ENCODE assay signal across 10 cellular contexts in genomic region chr3:171285287-171285686, GRCh38.
DNase-seq lines count a peak whose midpoint lies in the region; ATAC-seq and TF ChIP-seq lines count a peak whose summit lies in the region.
"Had no signal": no experiment of that assay in that cellular context is flagged by ENCODE, and none has a peak within 500 bp of the region (broad histone marks: within the 10 kb centered on the region; RNA-seq: fewer than 3 reads in every experiment).

No MANE protein-coding gene starts in this region.

- ATAC-seq in GM21360 (IDR thresholded peaks at IDR 0.05; ENCODE audit: unreplicated experiment) (peak; percentile 35), HG03565 (IDR thresholded peaks at IDR 0.05; ENCODE audit: unreplicated experiment) (peak; percentile 23), omental fat pad (ENCODE audit: low FRiP score) (no peak), WTC11 (no peak), heart right ventricle (no peak)

- H3K36me3 Mint-ChIP-seq in WTC11 = peaks cover 3% of the 10 kb centered on the region; the same call in 1 of the 2 replicates

- H3K27me3 ChIP-seq in esophagus muscularis mucosa (no peaks in the 10 kb centered on the region), heart right ventricle (no peaks in the 10 kb centered on the region)

- TF ChIP-seq EP300 in esophagus muscularis mucosa (IDR thresholded peaks at IDR 0.05) = no peak

- no peak overlapping the region for H3K27ac Mint-ChIP-seq in WTC11

- TF ChIP-seq CTCF in esophagus muscularis mucosa (IDR thresholded peaks at IDR 0.05) (no peak), omental fat pad (IDR thresholded peaks at IDR 0.05) (no peak), WTC11 (IDR thresholded peaks at IDR 0.05) (no peak), heart right ventricle (IDR thresholded peaks at IDR 0.05) (no peak)

- no peaks in the 10 kb centered on the region; the same call in 1 of the 2 replicates for H3K27me3 Mint-ChIP-seq in WTC11 (ENCODE audit: low read depth)
- H3K27me3 Mint-ChIP-seq: activated naive CD4-positive, alpha-beta T cell treated with anti-CD3 and anti-CD28 coated beads, Interleukin-2, amount 10 ng/mL, durations not matched to agents 7 days and 5 days; CD8-positive, alpha-beta memory T cell had no signal

- peak overlapping the region; percentile 66 to 79 (median 76) for H3K27ac ChIP-seq in esophagus muscularis mucosa (replicated peaks in 1 of 4)
- H3K27ac ChIP-seq in heart right ventricle = peak overlapping the region in 5 of 10 donors; percentile 29 to 84 (median 73)

- CTCF ChIA-PET in WTC11 (lab: Charles Lee) = interaction anchor here (1.2 to 1.6 kb wide), 2 partner anchors 12 to 168 kb away, joined by 3 to 5 read pairs; no protein-coding TSS in a partner anchor

- peaks cover 20% of the 10 kb centered on the region for H3K4me1 Mint-ChIP-seq in WTC11

- POLR2A ChIA-PET in WTC11 (lab: Charles Lee) = no interaction called here

- intact Hi-C loops in esophagus muscularis mucosa (cut with DNase I) = no loop called here
- intact Hi-C loops in heart right ventricle (cut with DNase I) = no loop called here

- H3K9me3 Mint-ChIP-seq in WTC11 = no peaks in the 10 kb centered on the region
- H3K9me3 Mint-ChIP-seq: activated naive CD4-positive, alpha-beta T cell treated with anti-CD3 and anti-CD28 coated beads, Interleukin-2, amount 10 ng/mL, durations not matched to agents 7 days and 5 days; CD8-positive, alpha-beta memory T cell had no signal

- H3K36me3 ChIP-seq in esophagus muscularis mucosa (no peaks in the 10 kb centered on the region), heart right ventricle (no peaks in the 10 kb centered on the region)

- H3K9me3 ChIP-seq in esophagus muscularis mucosa = no peaks in the 10 kb centered on the region
- no peaks in the 10 kb centered on the region for H3K9me3 ChIP-seq in heart right ventricle

- 31% methylated on average over 2 of the region's 2 CpGs for WGBS in esophagus muscularis mucosa
- 50 to 57% methylated on average over 2 of the region's 2 CpGs for WGBS in heart right ventricle, 2 donors

- H3K4me3 ChIP-seq in esophagus muscularis mucosa = no peak overlapping the region
- H3K4me3 ChIP-seq in heart right ventricle = no peak overlapping the region

- peaks cover 35 to 76% (median 58%) of the 10 kb centered on the region in 4 donors for H3K4me1 ChIP-seq in esophagus muscularis mucosa
- peaks cover 6 to 56% (median 43%) of the 10 kb centered on the region in 9 donors for H3K4me1 ChIP-seq in heart right ventricle

- H3K4me3 Mint-ChIP-seq in WTC11 = no peak overlapping the region
- H3K4me3 Mint-ChIP-seq: activated naive CD4-positive, alpha-beta T cell treated with anti-CD3 and anti-CD28 coated beads, Interleukin-2, amount 10 ng/mL, durations not matched to agents 7 days and 5 days had no signal

- no peak for TF ChIP-seq POLR2A in esophagus muscularis mucosa (IDR thresholded peaks at IDR 0.05; ENCODE audit: low read depth)

- DNase-seq in Daoy (ENCODE audit: low read depth) (peak; percentile 24), esophagus muscularis mucosa (ENCODE audit: extremely low spot score) (no peak), omental fat pad (ENCODE audit: low spot score) (no peak), occipital lobe (lab: John Stamatoyannopoulos, UW) (no peak), WTC11 (ENCODE audit: low spot score) (no peak), heart right ventricle (no peak)
- DNase-seq: activated naive CD4-positive, alpha-beta T cell treated with anti-CD3 and anti-CD28 coated beads, Interleukin-2, amount 10 ng/mL, durations not matched to agents 7 days and 5 days; CD8-positive, alpha-beta memory T cell had no signal

TF ChIP-seq in WTC11, 78 proteins besides CTCF, POLR2A, EP300 and RAD21:
- no peak for TF ChIP-seq NFYB (CRISPR knock-in tag; conservative IDR thresholded peaks at IDR 0.05; ENCODE audit: low read depth)
- TF ChIP-seq JUN (CRISPR knock-in tag; IDR thresholded peaks at IDR 0.05) = no peak
- no peak for TF ChIP-seq ZBTB21 (CRISPR knock-in tag; IDR thresholded peaks at IDR 0.05; ENCODE audit: borderline replicate concordance)
- TF ChIP-seq NFE2L1 (CRISPR knock-in tag; IDR thresholded peaks at IDR 0.05) = no peak
- TF ChIP-seq, protein P1, sequence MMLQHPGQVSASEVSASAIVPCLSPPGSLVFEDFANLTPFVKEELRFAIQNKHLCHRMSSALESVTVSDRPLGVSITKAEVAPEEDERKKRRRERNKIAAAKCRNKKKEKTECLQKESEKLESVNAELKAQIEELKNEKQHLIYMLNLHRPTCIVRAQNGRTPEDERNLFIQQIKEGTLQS (CRISPR knock-in tag; conservative IDR thresholded peaks at IDR 0.05) = no peak
- no peak for TF ChIP-seq SMAD3 (CRISPR knock-in tag; IDR thresholded peaks at IDR 0.05; ENCODE audit: borderline replicate concordance)
- no peak for TF ChIP-seq MYBL2 (CRISPR knock-in tag; IDR thresholded peaks at IDR 0.05)
- no peak for TF ChIP-seq ZSCAN18 (CRISPR knock-in tag; IDR thresholded peaks at IDR 0.05)
- no peak for TF ChIP-seq ZNF512 (CRISPR knock-in tag; IDR thresholded peaks at IDR 0.05; ENCODE audit: borderline replicate concordance)
- TF ChIP-seq, protein P2, sequence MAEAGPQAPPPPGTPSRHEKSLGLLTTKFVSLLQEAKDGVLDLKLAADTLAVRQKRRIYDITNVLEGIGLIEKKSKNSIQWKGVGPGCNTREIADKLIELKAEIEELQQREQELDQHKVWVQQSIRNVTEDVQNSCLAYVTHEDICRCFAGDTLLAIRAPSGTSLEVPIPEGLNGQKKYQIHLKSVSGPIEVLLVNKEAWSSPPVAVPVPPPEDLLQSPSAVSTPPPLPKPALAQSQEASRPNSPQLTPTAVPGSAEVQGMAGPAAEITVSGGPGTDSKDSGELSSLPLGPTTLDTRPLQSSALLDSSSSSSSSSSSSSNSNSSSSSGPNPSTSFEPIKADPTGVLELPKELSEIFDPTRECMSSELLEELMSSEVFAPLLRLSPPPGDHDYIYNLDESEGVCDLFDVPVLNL (CRISPR knock-in tag; IDR thresholded peaks at IDR 0.05; ENCODE audit: borderline replicate concordance, low read depth) = no peak

Comparison
In these comparisons a context has a peak if more than half of its experiments do, and no peak if none do; other contexts are left out.
1. ATAC-seq: peak in GM21360 (single experiment) and HG03565 (single experiment); none in omental fat pad (single experiment), WTC11 (single experiment) and heart right ventricle (0 of 8).